In genomic region chr15:65777053-65777452, GRCh38 we compare ENCODE assay signal across 1 cellular context.
TF ChIP-seq lines count a peak whose summit lies in the region.

No MANE protein-coding gene starts in this region.

TF ChIP-seq in WTC11, 78 proteins besides CTCF, POLR2A, EP300 and RAD21 (continued from another document):
- TF ChIP-seq AR (CRISPR knock-in tag; IDR thresholded peaks at IDR 0.05) (no peak), CREM (CRISPR knock-in tag; IDR thresholded peaks at IDR 0.05) (no peak), FOXP1 (CRISPR knock-in tag; IDR thresholded peaks at IDR 0.05; ENCODE audit: borderline replicate concordance) (no peak), FOXP4 (CRISPR knock-in tag; IDR thresholded peaks at IDR 0.05) (no peak), EMX1 (CRISPR knock-in tag; IDR thresholded peaks at IDR 0.05) (no peak)
